19 cellular contexts compared by ENCODE assay signal in the genomic region with DNA sequence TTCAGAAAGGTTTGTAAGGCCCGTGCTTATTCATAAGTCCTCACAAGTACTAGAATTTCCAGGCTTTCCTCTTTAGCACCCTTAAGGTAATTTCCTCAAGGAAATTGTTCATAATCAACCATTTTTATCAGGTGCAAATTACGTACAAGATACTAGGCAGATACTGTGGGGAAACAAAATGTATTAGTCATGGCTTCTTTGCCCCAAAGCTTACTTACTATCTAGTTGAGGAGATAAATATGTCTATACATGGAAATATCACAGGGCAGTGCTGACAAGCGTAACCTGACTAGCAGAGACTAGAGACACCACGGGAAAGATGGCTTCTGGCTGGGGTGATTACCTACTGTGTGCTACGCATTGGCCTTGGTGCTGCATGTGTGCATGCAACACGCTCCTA. TPM values are rescaled to one million over a fixed set of nuclear protein-coding genes. Genes with fewer than 3 reads are reported as not detected.
DNase-seq lines count a peak whose midpoint lies in the region; ATAC-seq and TF ChIP-seq lines count a peak whose summit lies in the region.
"Had no signal": no experiment of that assay in that cellular context is flagged by ENCODE, and none has a peak within 500 bp of the region (broad histone marks: within the 10 kb centered on the region; RNA-seq: fewer than 3 reads in every experiment).

No MANE protein-coding gene starts in this region.

- intact Hi-C loops in activated CD4-positive, alpha-beta T cell treated with anti-CD3 and anti-CD28 coated beads, Interleukin-2, amount 10 ng/mL, durations not matched to agents 24 days and 14 days (cut with micrococcal nuclease) = no loop called here
- intact Hi-C loops in left lung (cut with DNase I) = no loop called here
- intact Hi-C loops in breast epithelium (cut with DNase I; ENCODE audit: low total_unique reads) = no loop called here

- peaks cover 75% of the 10 kb centered on the region for H3K36me3 Mint-ChIP-seq in activated CD4-positive, alpha-beta T cell treated with anti-CD3 and anti-CD28 coated beads, Interleukin-2, amount 10 ng/mL, durations not matched to agents 24 days and 14 days (ENCODE audit: low read depth)
- H3K36me3 Mint-ChIP-seq in activated naive CD8-positive, alpha-beta T cell treated with anti-CD3 and anti-CD28 coated beads, Interleukin-2, amount 10 ng/mL, durations not matched to agents 7 days and 5 days = peaks cover 63% of the 10 kb centered on the region
- H3K36me3 Mint-ChIP-seq in stimulated activated effector memory CD8-positive, alpha-beta T cell treated with anti-CD3 and anti-CD28 coated beads, Interleukin-12 subunit alpha, Interleukin-12 subunit beta, amount 100 ng/mL, for 72 hours = peaks cover 100% of the 10 kb centered on the region

- peak overlapping the region; percentile 0 for H3K27ac Mint-ChIP-seq in activated CD4-positive, alpha-beta T cell treated with anti-CD3 and anti-CD28 coated beads, Interleukin-2, amount 10 ng/mL, durations not matched to agents 24 days and 14 days
- peak overlapping the region; percentile 72 for H3K27ac Mint-ChIP-seq in activated naive CD8-positive, alpha-beta T cell treated with anti-CD3 and anti-CD28 coated beads, Interleukin-2, amount 10 ng/mL, durations not matched to agents 7 days and 5 days
- H3K27ac Mint-ChIP-seq in stimulated activated effector memory CD8-positive, alpha-beta T cell treated with anti-CD3 and anti-CD28 coated beads, Interleukin-12 subunit alpha, Interleukin-12 subunit beta, amount 100 ng/mL, for 72 hours = peak overlapping the region; percentile 83
- H3K27ac Mint-ChIP-seq: HFFc6 had no signal

- POLR2A ChIA-PET in activated naive CD8-positive, alpha-beta T cell treated with anti-CD3 and anti-CD28 coated beads, Interleukin-2, amount 10 ng/mL, durations not matched to agents 7 days and 5 days (lab: Charles Lee) = no interaction called here

- peaks cover 0 to 83% of the 10 kb centered on the region in 2 donors for H3K36me3 ChIP-seq in left lung
- H3K36me3 ChIP-seq in breast epithelium = peaks cover 13% of the 10 kb centered on the region

- no peak for TF ChIP-seq POLR2A in breast epithelium (IDR thresholded peaks at IDR 0.05)

- H3K27me3 ChIP-seq in left lung (no peaks in the 10 kb centered on the region), breast epithelium (no peaks in the 10 kb centered on the region)
- H3K27me3 ChIP-seq: SJCRH30 had no signal

- no peak for TF ChIP-seq CTCF in left lung (IDR thresholded peaks at IDR 0.05)
- TF ChIP-seq CTCF in breast epithelium (IDR thresholded peaks at IDR 0.05) = no peak

- H3K27ac ChIP-seq in left lung = peak overlapping the region; percentile 39 to 83
- H3K27ac ChIP-seq in breast epithelium = no peak overlapping the region
- H3K27ac ChIP-seq: SJCRH30 had no signal

- H3K4me3 ChIP-seq in left lung = no peak overlapping the region
- no peak overlapping the region for H3K4me3 ChIP-seq in breast epithelium
- H3K4me3 ChIP-seq: SJCRH30 had no signal

- no peak for DNase-seq in activated CD4-positive, alpha-beta T cell treated with anti-CD3 and anti-CD28 coated beads, Interleukin-2, amount 10 ng/mL, durations not matched to agents 24 days and 14 days
- DNase-seq in activated CD4-positive, alpha-beta T cell treated with anti-CD3 and anti-CD28 coated beads, Interleukin-2, amount 50 U/mL, for 4 hours = no peak
- DNase-seq in activated naive CD8-positive, alpha-beta T cell treated with anti-CD3 and anti-CD28 coated beads, Interleukin-2, amount 10 ng/mL, durations not matched to agents 7 days and 5 days = no peak
- DNase-seq in left lung (no peak), Ammon's horn (ENCODE audit: low spot score) (no peak), breast epithelium (ENCODE audit: low spot score in 2 of 2) (no peak)
- no peak for DNase-seq in stimulated activated effector memory CD8-positive, alpha-beta T cell treated with anti-CD3 and anti-CD28 coated beads, Interleukin-12 subunit alpha, Interleukin-12 subunit beta, amount 100 ng/mL, for 72 hours (ENCODE audit: low spot score in 2 of 2)
- DNase-seq: aorta; C1 segment of cervical spinal cord; DND-41; HFFc6; NCI-H1048; NCI-H2081; NCI-H526 treated with DMSO at 0.1 percent for 48 hours; occipital lobe; SJCRH30; stimulated activated CD4-positive, alpha-beta T cell treated with anti-CD3 and anti-CD28 coated beads, Interleukin-4, amount 100 ng/mL, for 24 hours had no signal

- H3K9me3 ChIP-seq in left lung (no peaks in the 10 kb centered on the region), breast epithelium (no peaks in the 10 kb centered on the region)
- H3K9me3 ChIP-seq: SJCRH30 had no signal

- H3K4me1 ChIP-seq in left lung (peaks cover 7 to 77% of the 10 kb centered on the region in 2 donors), breast epithelium (no peaks in the 10 kb centered on the region)
- H3K4me1 ChIP-seq: SJCRH30 had no signal

- no peak for ATAC-seq in activated naive CD8-positive, alpha-beta T cell treated with anti-CD3 and anti-CD28 coated beads, Interleukin-2, amount 10 ng/mL, durations not matched to agents 7 days and 5 days (ENCODE audit: low read depth)
- ATAC-seq in left lung = no peak
- no peak for ATAC-seq in stimulated activated effector memory CD8-positive, alpha-beta T cell treated with anti-CD3 and anti-CD28 coated beads, Interleukin-12 subunit alpha, Interleukin-12 subunit beta, amount 100 ng/mL, for 72 hours
- ATAC-seq in GM21825 (IDR thresholded peaks at IDR 0.05; ENCODE audit: unreplicated experiment) = no peak
- ATAC-seq: sciatic nerve had no signal

- no peaks in the 10 kb centered on the region for H3K9me3 Mint-ChIP-seq in activated CD4-positive, alpha-beta T cell treated with anti-CD3 and anti-CD28 coated beads, Interleukin-2, amount 10 ng/mL, durations not matched to agents 24 days and 14 days
- no peaks in the 10 kb centered on the region for H3K9me3 Mint-ChIP-seq in activated naive CD8-positive, alpha-beta T cell treated with anti-CD3 and anti-CD28 coated beads, Interleukin-2, amount 10 ng/mL, durations not matched to agents 7 days and 5 days
- H3K9me3 Mint-ChIP-seq in stimulated activated effector memory CD8-positive, alpha-beta T cell treated with anti-CD3 and anti-CD28 coated beads, Interleukin-12 subunit alpha, Interleukin-12 subunit beta, amount 100 ng/mL, for 72 hours = no peaks in the 10 kb centered on the region
- H3K9me3 Mint-ChIP-seq: HFFc6 had no signal

- no peaks in the 10 kb centered on the region for H3K27me3 Mint-ChIP-seq in activated CD4-positive, alpha-beta T cell treated with anti-CD3 and anti-CD28 coated beads, Interleukin-2, amount 10 ng/mL, durations not matched to agents 24 days and 14 days
- H3K27me3 Mint-ChIP-seq in activated naive CD8-positive, alpha-beta T cell treated with anti-CD3 and anti-CD28 coated beads, Interleukin-2, amount 10 ng/mL, durations not matched to agents 7 days and 5 days = no peaks in the 10 kb centered on the region

- peaks cover 50% of the 10 kb centered on the region for H3K4me1 Mint-ChIP-seq in activated CD4-positive, alpha-beta T cell treated with anti-CD3 and anti-CD28 coated beads, Interleukin-2, amount 10 ng/mL, durations not matched to agents 24 days and 14 days
- H3K4me1 Mint-ChIP-seq in activated naive CD8-positive, alpha-beta T cell treated with anti-CD3 and anti-CD28 coated beads, Interleukin-2, amount 10 ng/mL, durations not matched to agents 7 days and 5 days = peaks cover 37% of the 10 kb centered on the region
- H3K4me1 Mint-ChIP-seq in stimulated activated effector memory CD8-positive, alpha-beta T cell treated with anti-CD3 and anti-CD28 coated beads, Interleukin-12 subunit alpha, Interleukin-12 subunit beta, amount 100 ng/mL, for 72 hours = peaks cover 55% of the 10 kb centered on the region

- no peak overlapping the region for H3K4me3 Mint-ChIP-seq in activated CD4-positive, alpha-beta T cell treated with anti-CD3 and anti-CD28 coated beads, Interleukin-2, amount 10 ng/mL, durations not matched to agents 24 days and 14 days
- no peak overlapping the region for H3K4me3 Mint-ChIP-seq in activated naive CD8-positive, alpha-beta T cell treated with anti-CD3 and anti-CD28 coated beads, Interleukin-2, amount 10 ng/mL, durations not matched to agents 7 days and 5 days
- no peak overlapping the region for H3K4me3 Mint-ChIP-seq in stimulated activated effector memory CD8-positive, alpha-beta T cell treated with anti-CD3 and anti-CD28 coated beads, Interleukin-12 subunit alpha, Interleukin-12 subunit beta, amount 100 ng/mL, for 72 hours
- H3K4me3 Mint-ChIP-seq: HFFc6 had no signal

RNA-seq across cellular contexts. Expression of a gene that starts 22.5 kb away (rescaled TPM):
- 122 and 128 TPM in 2 replicates for total RNA-seq in activated CD4-positive, alpha-beta T cell treated with anti-CD3 and anti-CD28 coated beads, Interleukin-2, amount 10 ng/mL, durations not matched to agents 24 days and 14 days
- total RNA-seq in activated naive CD8-positive, alpha-beta T cell treated with anti-CD3 and anti-CD28 coated beads, Interleukin-2, amount 10 ng/mL, durations not matched to agents 7 days and 5 days = 100 to 1,000 TPM; 150 to 155 TPM
- total RNA-seq in left lung = 10 to 100 TPM; 87.2 to 96.5 TPM
- total RNA-seq in breast epithelium = 10 to 100 TPM; 50.5 to 64.1 (median 51.7) TPM

Comparison
In these comparisons a context has a peak if more than half of its experiments do, and no peak if none do; other contexts are left out.
1. H3K27ac Mint-ChIP-seq: peak in every context shown above with its lines; median percentile 83 in stimulated activated effector memory CD8-positive, alpha-beta T cell treated with anti-CD3 and anti-CD28 coated beads, Interleukin-12 subunit alpha, Interleukin-12 subunit beta, amount 100 ng/mL, for 72 hours; 72 in activated naive CD8-positive, alpha-beta T cell treated with anti-CD3 and anti-CD28 coated beads, Interleukin-2, amount 10 ng/mL, durations not matched to agents 7 days and 5 days; 0 in activated CD4-positive, alpha-beta T cell treated with anti-CD3 and anti-CD28 coated beads, Interleukin-2, amount 10 ng/mL, durations not matched to agents 24 days and 14 days.
2. H3K27ac ChIP-seq: peak in left lung (2 of 2); none in breast epithelium (0 of 2).